ENCODE assay signal across 22 cellular contexts in genomic region chr10:121531076-121531829, GRCh38.
DNase-seq lines count a peak whose midpoint lies in the region; ATAC-seq and TF ChIP-seq lines count a peak whose summit lies in the region.
"Had no signal": no experiment of that assay in that cellular context is flagged by ENCODE, and none has a peak within 500 bp of the region (broad histone marks: within the 10 kb centered on the region; RNA-seq: fewer than 3 reads in every experiment).

No MANE protein-coding gene starts in this region.

- DNase-seq in G401 (ENCODE audit: low spot score) (peak; percentile 21), body of pancreas (peak in 3 of 4 donors; percentile 33 to 37 (median 36)), left lobe of liver (ENCODE audit: low spot score) (peak; percentile 78), sciatic nerve (ENCODE audit: low spot score) (no peak), dedifferentiated amniotic fluid mesenchymal stem cell (ENCODE audit: extremely low spot score) (no peak), left ventricle myocardium superior (no peak)
- no peak for DNase-seq in NK-92 treated with Interleukin-12 subunit alpha and Interleukin-12 subunit beta, amount 100 ng/mL, for 24 hours (lab: John Stamatoyannopoulos, UW)
- DNase-seq: activated CD4-positive, alpha-beta T cell treated with anti-CD3 and anti-CD28 coated beads for 4 hours; activated effector memory CD4-positive, alpha-beta T cell treated with anti-CD3 and anti-CD28 coated beads, Interleukin-2, amount 50 U/mL, for 16 hours; activated naive CD8-positive, alpha-beta T cell treated with anti-CD3 and anti-CD28 coated beads for 36 hours; CD4-positive, alpha-beta memory T cell; cerebellar nuclear complex; KBM-7; kidney; NCI-H2081 treated with DMSO at 0.1 percent for 48 hours; NCI-H226; NCI-H774; stimulated activated naive CD8-positive, alpha-beta T cell treated with anti-CD3 and anti-CD28 coated beads, Interleukin-15, Interleukin-2, amounts not matched to agents 100 U/mL and 50 U/mL, for 24 hours; tibial artery had no signal

- 27% methylated on average over 11 to 13 of the region's 13 CpGs for WGBS in body of pancreas, 2 donors

- no peaks in the 10 kb centered on the region for H3K27me3 ChIP-seq in body of pancreas
- H3K27me3 ChIP-seq: tibial artery had no signal

- peak overlapping the region in 3 of 4 donors; percentile 54 to 79 (median 59) for H3K27ac ChIP-seq in body of pancreas
- H3K27ac ChIP-seq: SK-N-MC, tibial artery had no signal

- TF ChIP-seq POLR2A in body of pancreas (IDR thresholded peaks at IDR 0.05) = no peak

- in situ Hi-C loops in G401 (cut with HindIII; ENCODE audit: low sequenced_read_pairs) = no loop called here

- H3K4me3 ChIP-seq in body of pancreas = no peak overlapping the region
- H3K4me3 ChIP-seq: lung, SK-N-MC, tibial artery had no signal

- no peak for TF ChIP-seq CTCF in body of pancreas (IDR thresholded peaks at IDR 0.05)

- no peaks in the 10 kb centered on the region for H3K36me3 ChIP-seq in body of pancreas (replicated peaks in 1 of 2; ENCODE audit: insufficient read depth in 1 of 2, low read depth in 2 of 2)
- H3K36me3 ChIP-seq: tibial artery had no signal

- peaks cover 45% of the 10 kb centered on the region for H3K4me1 ChIP-seq in body of pancreas

- peak; percentile 72 for ATAC-seq in body of pancreas
- peak; percentile 81 for ATAC-seq in left lobe of liver
- peak; percentile 70 for ATAC-seq in sciatic nerve
- ATAC-seq in left ventricle myocardium superior = no peak
- no peak for ATAC-seq in GM21360 (IDR thresholded peaks at IDR 0.05; ENCODE audit: unreplicated experiment)
- ATAC-seq: stimulated activated naive CD8-positive, alpha-beta T cell treated with anti-CD3 and anti-CD28 coated beads, Interleukin-15, Interleukin-2, amounts not matched to agents 100 U/mL and 50 U/mL, for 24 hours had no signal

- H3K9me3 ChIP-seq in body of pancreas = no peaks in the 10 kb centered on the region
- H3K9me3 ChIP-seq: tibial artery had no signal

- intact Hi-C loops in body of pancreas (cut with DNase I) = no loop called here
- intact Hi-C loops in sciatic nerve (cut with DNase I) = no loop called here
- intact Hi-C loops in left ventricle myocardium superior (cut with micrococcal nuclease) = no loop called here

Comparison
In these comparisons a context has a peak if more than half of its experiments do, and no peak if none do; other contexts are left out.
1. DNase-seq: peak in G401 (single experiment), body of pancreas (3 of 4) and left lobe of liver (single experiment); none in sciatic nerve (single experiment), NK-92 treated with Interleukin-12 subunit alpha and Interleukin-12 subunit beta, amount 100 ng/mL, for 24 hours (single experiment), dedifferentiated amniotic fluid mesenchymal stem cell (single experiment) and left ventricle myocardium superior (single experiment).
2. ATAC-seq: peak in body of pancreas (single experiment), left lobe of liver (single experiment) and sciatic nerve (single experiment); none in left ventricle myocardium superior (single experiment) and GM21360 (single experiment).